ENCODE assay signal across 8 cellular contexts in genomic region chr2:65431417-65432226, GRCh38. TPM values are rescaled to one million over a fixed set of nuclear protein-coding genes. Genes with fewer than 3 reads are reported as not detected.
A peak's percentile ranks its signal among the peaks of the same experiment; 100 is the strongest.
DNase-seq lines count a peak whose midpoint lies in the region; ATAC-seq, FAIRE-seq and TF ChIP-seq lines count a peak whose summit lies in the region.

No MANE protein-coding gene starts in this region.

- POLR2A ChIA-PET in BJ (lab: Charles Lee): interaction anchor here (0.6 to 1.0 kb wide), 2 partner anchors 58 to 64 kb away, joined by 3 to 4 read pairs; no protein-coding TSS in a partner anchor

- peak overlapping the region; percentile 93 for H3K4me2 ChIP-seq in neuronal stem cell (ENCODE audit: insufficient read depth, low read length, poor library complexity, severe bottlenecking)

- peak overlapping the region; percentile 72 for H2BK5ac ChIP-seq in neuronal stem cell (ENCODE audit: low read length)

- H3K9me3 ChIP-seq in neuronal stem cell (replicated peaks in 1 of 2; ENCODE audit: control insufficient read depth in 2 of 2, insufficient read depth in 1 of 2, low read depth in 1 of 2, low read length in 2 of 2): no peaks in the 10 kb centered on the region

- H2BK120ac ChIP-seq in neuronal stem cell (ENCODE audit: low read depth, low read length): peak overlapping the region; percentile 40

- no peak overlapping the region for H4K8ac ChIP-seq in neuronal stem cell (ENCODE audit: low read depth, low read length)

- H3K4me3 ChIP-seq in BJ (ENCODE audit: low read depth, low read length) (peak overlapping the region; percentile 97), neuronal stem cell (ENCODE audit: low read length in 2 of 2) (peak overlapping the region; percentile 88 to 98), urinary bladder (ENCODE audit: low read depth, low read length) (peak overlapping the region; percentile 84)

- peaks cover 6 to 35% of the 10 kb centered on the region in 2 donors for H3K4me1 ChIP-seq in neuronal stem cell (ENCODE audit: control insufficient read depth in 2 of 2, insufficient read depth in 1 of 2, low read depth in 1 of 2, low read length in 2 of 2)
- H3K4me1 ChIP-seq in urinary bladder (ENCODE audit: insufficient read depth): no peaks in the 10 kb centered on the region

- H3K27me3 ChIP-seq in BJ (ENCODE audit: control insufficient read depth, insufficient read depth, low read length): no peaks in the 10 kb centered on the region
- H3K27me3 ChIP-seq in neuronal stem cell (ENCODE audit: control insufficient read depth in 3 of 3, insufficient read depth in 3 of 3, low read depth in 1 of 3, low read length in 3 of 3): no peaks in the 10 kb centered on the region

- peak overlapping the region; percentile 90 for H3K23ac ChIP-seq in neuronal stem cell (ENCODE audit: low read depth, low read length, poor library complexity)

- H2AFZ ChIP-seq in neuronal stem cell (ENCODE audit: low read length): peak overlapping the region; percentile 94

- H2AK5ac ChIP-seq in neuronal stem cell (ENCODE audit: low read depth, low read length): peak overlapping the region; percentile 83

- H3K36me3 ChIP-seq in BJ (ENCODE audit: control insufficient read depth, insufficient read depth, low read length) (no peaks in the 10 kb centered on the region), neuronal stem cell (replicated peaks in 1 of 2; ENCODE audit: control insufficient read depth in 2 of 2, insufficient read depth in 2 of 2, low read length in 2 of 2) (peaks cover 0 to 7% of the 10 kb centered on the region in 2 donors), urinary bladder (ENCODE audit: insufficient read depth) (no peaks in the 10 kb centered on the region)

- CTCF ChIA-PET in BJ (lab: Yijun Ruan, JAX): interaction anchor here (1.2 to 1.6 kb wide), 2 partner anchors 117 to 130 kb away, joined by 3 to 6 read pairs; no protein-coding TSS in a partner anchor

- no peak for FAIRE-seq in frontal cortex (lab: Jason Lieb, UNC)

- peak overlapping the region; percentile 80 for H3K4ac ChIP-seq in neuronal stem cell (ENCODE audit: low read length)

- H3K79me1 ChIP-seq in neuronal stem cell (ENCODE audit: low read depth, low read length): peaks cover 6% of the 10 kb centered on the region

- peak overlapping the region; percentile 77 for H2BK15ac ChIP-seq in neuronal stem cell (ENCODE audit: low read length)

- peak overlapping the region; percentile 8 for H3K14ac ChIP-seq in neuronal stem cell (ENCODE audit: low read length)

- H2BK12ac ChIP-seq in neuronal stem cell (ENCODE audit: low read length): no peak overlapping the region

- DNase-seq in BJ (ENCODE audit: low read depth) (no peak), OCI-M1 (lab: John Stamatoyannopoulos, UW) (peak; percentile 60), frontal cortex (ENCODE audit: low spot score in 2 of 2) (peak; percentile 14 to 49), neuronal stem cell (ENCODE audit: low spot score) (peak; percentile 44)
- DNase-seq in activated naive CD4-positive, alpha-beta T cell (lab: John Stamatoyannopoulos, UW): peak in 3 of 4 experiments; percentile 6 to 18 (median 15)

- H4K91ac ChIP-seq in neuronal stem cell (ENCODE audit: low read depth, low read length, poor library complexity): peak overlapping the region; percentile 34

- peak overlapping the region; percentile 96 for H3K9ac ChIP-seq in neuronal stem cell (ENCODE audit: low read depth, low read length, poor library complexity)

- peak overlapping the region; percentile 65 for H3K27ac ChIP-seq in neuronal stem cell (replicated peaks; ENCODE audit: low read length)
- peak overlapping the region; percentile 95 for H3K27ac ChIP-seq in urinary bladder (ENCODE audit: low read depth)

- peak overlapping the region; percentile 97 for H3K18ac ChIP-seq in neuronal stem cell (ENCODE audit: low read length)

- peak; percentile 40 for ATAC-seq in GM19043 (IDR thresholded peaks at IDR 0.05; ENCODE audit: low read depth, unreplicated experiment)
- ATAC-seq in HG03439 (IDR thresholded peaks at IDR 0.05; ENCODE audit: unreplicated experiment): peak; percentile 35

- no peak for TF ChIP-seq CTCF in BJ (IDR thresholded peaks at IDR 0.05; ENCODE audit: insufficient read depth, low read depth, low read length)

- no CpG with 5 or more reads among the region's 72 CpGs for WGBS in neuronal stem cell (ENCODE audit: extremely low coverage in 2 of 2, insufficient read length in 2 of 2, insufficient replicate concordance in 1 of 2), 2 donors
- WGBS in urinary bladder: under 1% methylated on average over 72 of the region's 72 CpGs

RNA-seq across cellular contexts. Expression of gene SPRED2, which starts 0.8 kb away (rescaled TPM):
- 11.0 and 13.1 TPM in 2 replicates for polyA plus RNA-seq in BJ (2011; rRNA removed)
- polyA minus RNA-seq in BJ (2011; rRNA and poly(A)+ RNA removed): 13.0 and 17.9 TPM in 2 replicates
- total RNA-seq in frontal cortex: 8.2 TPM
- 27.8 TPM for polyA plus RNA-seq in neuronal stem cell (2013, experiment 1 of 2)
- 28.2 TPM for polyA plus RNA-seq in neuronal stem cell (2013, experiment 2 of 2)
- total RNA-seq in urinary bladder: 19.1 TPM
- 12.0 TPM for polyA plus RNA-seq in urinary bladder
